8 cellular contexts compared by ENCODE assay signal in the genomic region with DNA sequence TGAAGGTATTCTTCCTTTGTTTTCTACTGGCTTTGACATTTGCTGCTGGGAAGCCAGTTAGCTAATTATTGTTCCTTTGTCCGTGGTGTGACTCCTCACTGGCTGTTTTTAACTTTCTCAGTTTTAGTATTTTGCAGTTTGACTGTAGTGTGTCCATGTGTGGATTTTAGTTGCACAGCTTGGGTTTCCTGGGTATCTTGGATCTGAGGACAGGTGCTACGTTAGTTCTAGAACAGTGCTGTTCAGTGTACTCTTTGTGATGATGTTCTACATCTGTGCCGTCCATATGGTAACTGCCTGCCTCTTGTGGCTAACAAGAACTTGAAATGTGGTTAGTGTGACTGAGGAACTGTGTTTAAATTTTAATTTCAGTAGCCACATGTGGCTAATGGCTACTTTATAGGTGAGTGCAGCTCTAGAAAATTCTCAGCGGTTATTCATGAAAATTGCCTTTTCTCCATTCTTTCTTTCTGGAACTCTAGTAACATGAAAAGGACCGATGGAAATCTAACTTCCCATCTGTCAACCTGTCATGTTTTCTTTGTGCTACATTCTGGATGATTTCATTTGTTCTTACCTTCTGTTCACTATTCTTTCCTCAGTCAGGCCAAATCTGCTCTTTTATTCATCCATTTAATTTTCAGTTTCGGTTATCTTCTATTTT. TPM values are rescaled to one million over a fixed set of nuclear protein-coding genes. Genes with fewer than 3 reads are reported as not detected.
DNase-seq lines count a peak whose midpoint lies in the region; ATAC-seq and TF ChIP-seq lines count a peak whose summit lies in the region.

No MANE protein-coding gene starts in this region.

- peak overlapping the region; percentile 63; the same call in 1 of the 2 replicates for H3K9ac ChIP-seq in iPS-20b (ENCODE audit: low read depth, low read length)

- H3K27me3 ChIP-seq in iPS-20b (ENCODE audit: insufficient read depth, low read length) (no peaks in the 10 kb centered on the region), right atrium auricular region (no peaks in the 10 kb centered on the region)

- H3K4me1 ChIP-seq in iPS-20b (ENCODE audit: insufficient read depth, low read length) (peaks cover 52% of the 10 kb centered on the region), right atrium auricular region (peaks cover 0 to 40% of the 10 kb centered on the region in 2 donors)

- peak overlapping the region; percentile 52; the same call in 1 of the 2 replicates for H3K4me3 ChIP-seq in iPS-20b (ENCODE audit: low read length)
- no peak overlapping the region for H3K4me3 ChIP-seq in right atrium auricular region

- H3K36me3 ChIP-seq in iPS-20b (ENCODE audit: insufficient read depth, low read depth, low read length) (no peaks in the 10 kb centered on the region), right atrium auricular region (no peaks in the 10 kb centered on the region)

- DNase-seq in LHCN-M2 (ENCODE audit: low read depth), result peak; percentile 41
- DNase-seq in NCI-H2081 treated with DMSO at 0.1 percent for 48 hours (lab: John Stamatoyannopoulos, UW), result no peak
- no peak for DNase-seq in activated CD4-positive, CD25-positive, alpha-beta regulatory T cell treated with anti-CD3 and anti-CD28 coated beads, Interleukin-2, amount 50 U/mL, for 72 hours
- DNase-seq in right atrium auricular region (ENCODE audit: low spot score), result no peak
- DNase-seq in EL, result no peak

- ATAC-seq in GM18499 (IDR thresholded peaks at IDR 0.05; ENCODE audit: insufficient read depth, unreplicated experiment) (peak; percentile 87), GM21737 (IDR thresholded peaks at IDR 0.05; ENCODE audit: unreplicated experiment) (peak; percentile 92)

- TF ChIP-seq CTCF in right atrium auricular region (IDR thresholded peaks at IDR 0.05), result no peak

- H3K9me3 ChIP-seq in iPS-20b (ENCODE audit: insufficient read depth, low read depth, low read length) (no peaks in the 10 kb centered on the region), right atrium auricular region (no peaks in the 10 kb centered on the region)

- H3K27ac ChIP-seq in iPS-20b (ENCODE audit: low read length), result peak overlapping the region; percentile 49
- H3K27ac ChIP-seq in right atrium auricular region, result no peak overlapping the region

RNA-seq across cellular contexts. Expression of gene SNX9, which starts 7.4 kb away (rescaled TPM):
- total RNA-seq in LHCN-M2 (2014; rRNA removed) (14.6 and 15.6 TPM in 2 replicates), right atrium auricular region (10 to 100 TPM; 26.6 to 39.4 TPM)
- polyA plus RNA-seq in LHCN-M2 (2012), result 8.6 TPM
